ENCODE assay signal across 8 cellular contexts in genomic region chr3:4834403-4834866, GRCh38.
DNase-seq lines count a peak whose midpoint lies in the region; ATAC-seq and TF ChIP-seq lines count a peak whose summit lies in the region.

No MANE protein-coding gene starts in this region.

- DNase-seq in activated CD4-positive, alpha-beta T cell treated with anti-CD3 and anti-CD28 coated beads, Interleukin-2, amount 50 U/mL, for 48 hours: peak; percentile 77 to 84
- DNase-seq in myocyte (ENCODE audit: low read depth) (peak; percentile 93), breast epithelium (ENCODE audit: low spot score in 2 of 2) (no peak), HT-29 (ENCODE audit: low spot score) (no peak), left ventricle myocardium superior (no peak), OCI-M2 (lab: John Stamatoyannopoulos, UW; ENCODE audit: unreplicated experiment) (no peak)

- no peaks in the 10 kb centered on the region for H3K36me3 ChIP-seq in breast epithelium

- intact Hi-C loops in breast epithelium (cut with DNase I; ENCODE audit: low total_unique reads) (no loop called here), left ventricle myocardium superior (cut with micrococcal nuclease) (no loop called here)

- peaks cover 0 to 6% of the 10 kb centered on the region in 2 donors for H3K4me1 ChIP-seq in breast epithelium

- no peaks in the 10 kb centered on the region for H3K27me3 ChIP-seq in breast epithelium

- no peaks in the 10 kb centered on the region for H3K9me3 ChIP-seq in breast epithelium

- no peak overlapping the region for H3K4me3 ChIP-seq in breast epithelium

- TF ChIP-seq POLR2A in breast epithelium (IDR thresholded peaks at IDR 0.05): no peak

- peak; percentile 52 for ATAC-seq in GM19328 (IDR thresholded peaks at IDR 0.05; ENCODE audit: unreplicated experiment)
- ATAC-seq in HG03378 (IDR thresholded peaks at IDR 0.05; ENCODE audit: unreplicated experiment): peak; percentile 57
- no peak for ATAC-seq in left ventricle myocardium superior

- H3K27ac ChIP-seq in breast epithelium: no peak overlapping the region

- no peak for TF ChIP-seq CTCF in breast epithelium (IDR thresholded peaks at IDR 0.05)

Comparison
In these comparisons a context has a peak if more than half of its experiments do, and no peak if none do; other contexts are left out.
1. DNase-seq: peak in activated CD4-positive, alpha-beta T cell treated with anti-CD3 and anti-CD28 coated beads, Interleukin-2, amount 50 U/mL, for 48 hours (2 of 2) and myocyte (single experiment); none in breast epithelium (0 of 2), HT-29 (single experiment), left ventricle myocardium superior (single experiment) and OCI-M2 (single experiment).